Comparison of ENCODE assay signal across 25 cellular contexts in genomic region chr11:99682646-99683045, GRCh38.
"Had no signal": no experiment of that assay in that cellular context is flagged by ENCODE, and none has a peak within 500 bp of the region (broad histone marks: within the 10 kb centered on the region; RNA-seq: fewer than 3 reads in every experiment).

No MANE protein-coding gene starts in this region.

- DNase-seq: activated B cell treated with CpG ODN at 0.5 μM for 24 hours; activated CD4-positive, alpha-beta T cell treated with anti-CD3 and anti-CD28 coated beads for 36 hours; activated effector memory CD4-positive, alpha-beta T cell treated with anti-CD3 and anti-CD28 coated beads, Interleukin-2, amount 50 U/mL, for 16 hours; activated naive CD4-positive, alpha-beta T cell treated with anti-CD3 and anti-CD28 coated beads for 36 hours; activated naive CD8-positive, alpha-beta T cell treated with anti-CD3 and anti-CD28 coated beads for 36 hours; adrenal gland; aorta; body of pancreas; dermis blood vessel endothelial cell; effector CD4-positive, alpha-beta T cell; esophagus squamous epithelium; foreskin melanocyte; left lung; mesendoderm; stimulated activated CD4-positive, alpha-beta T cell treated with anti-CD3 and anti-CD28 coated beads, Interleukin-15, amount 100 ng/mL, for 24 hours; stimulated activated CD4-positive, alpha-beta T cell treated with anti-CD3 and anti-CD28 coated beads, Interleukin-2, amount 100 ng/mL, for 24 hours; stimulated activated naive B cell treated with anti-CD40 and anti-IgM and Interleukin-4, amounts not matched to agents 10 μg/mL and 1 μg/mL and 100 μg/mL, for 72 hours; T1000; tibial artery; upper lobe of right lung had no signal

- H3K27ac Mint-ChIP-seq: activated B cell treated with CpG ODN at 0.5 μM for 24 hours; activated CD4-positive, alpha-beta T cell treated with anti-CD3 and anti-CD28 coated beads for 36 hours; activated naive CD4-positive, alpha-beta T cell treated with anti-CD3 and anti-CD28 coated beads for 36 hours; activated naive CD8-positive, alpha-beta T cell treated with anti-CD3 and anti-CD28 coated beads for 36 hours; natural killer cell treated with Interleukin-12 subunit alpha and Interleukin-12 subunit beta and Interleukin-15 and Interleukin-18, amount 100 ng/mL, for 72 hours; stimulated activated naive B cell treated with anti-CD40 and anti-IgM and Interleukin-4, amounts not matched to agents 10 μg/mL and 1 μg/mL and 100 μg/mL, for 72 hours had no signal

- H3K4me1 ChIP-seq: esophagus squamous epithelium, left lung, right atrium auricular region, suprapubic skin, tibial artery, upper lobe of right lung had no signal

- H3K27me3 ChIP-seq: adrenal gland, body of pancreas, esophagus squamous epithelium, left lung, right atrium auricular region, suprapubic skin, tibial artery, upper lobe of right lung had no signal

- H3K36me3 Mint-ChIP-seq: activated naive CD8-positive, alpha-beta T cell treated with anti-CD3 and anti-CD28 coated beads for 36 hours; natural killer cell treated with Interleukin-12 subunit alpha and Interleukin-12 subunit beta and Interleukin-15 and Interleukin-18, amount 100 ng/mL, for 72 hours; stimulated activated naive B cell treated with anti-CD40 and anti-IgM and Interleukin-4, amounts not matched to agents 10 μg/mL and 1 μg/mL and 100 μg/mL, for 72 hours had no signal

- H3K4me3 ChIP-seq: adrenal gland, body of pancreas, esophagus squamous epithelium, left lung, lung, right atrium auricular region, suprapubic skin, tibial artery, upper lobe of right lung had no signal

- H3K27ac ChIP-seq: adrenal gland, body of pancreas, epithelial cell of prostate, esophagus squamous epithelium, left lung, right atrium auricular region, suprapubic skin, tibial artery, upper lobe of right lung had no signal

- H3K27me3 Mint-ChIP-seq: activated B cell treated with CpG ODN at 0.5 μM for 24 hours; activated CD4-positive, alpha-beta T cell treated with anti-CD3 and anti-CD28 coated beads for 36 hours; activated naive CD8-positive, alpha-beta T cell treated with anti-CD3 and anti-CD28 coated beads for 36 hours; natural killer cell treated with Interleukin-12 subunit alpha and Interleukin-12 subunit beta and Interleukin-15 and Interleukin-18, amount 100 ng/mL, for 72 hours; stimulated activated naive B cell treated with anti-CD40 and anti-IgM and Interleukin-4, amounts not matched to agents 10 μg/mL and 1 μg/mL and 100 μg/mL, for 72 hours had no signal

- H3K4me3 Mint-ChIP-seq: activated B cell treated with CpG ODN at 0.5 μM for 24 hours; activated CD4-positive, alpha-beta T cell treated with anti-CD3 and anti-CD28 coated beads for 36 hours; activated naive CD4-positive, alpha-beta T cell treated with anti-CD3 and anti-CD28 coated beads for 36 hours; activated naive CD8-positive, alpha-beta T cell treated with anti-CD3 and anti-CD28 coated beads for 36 hours; natural killer cell treated with Interleukin-12 subunit alpha and Interleukin-12 subunit beta and Interleukin-15 and Interleukin-18, amount 100 ng/mL, for 72 hours; stimulated activated naive B cell treated with anti-CD40 and anti-IgM and Interleukin-4, amounts not matched to agents 10 μg/mL and 1 μg/mL and 100 μg/mL, for 72 hours had no signal

- H3K4me1 Mint-ChIP-seq: activated B cell treated with CpG ODN at 0.5 μM for 24 hours; activated CD4-positive, alpha-beta T cell treated with anti-CD3 and anti-CD28 coated beads for 36 hours; activated naive CD8-positive, alpha-beta T cell treated with anti-CD3 and anti-CD28 coated beads for 36 hours; stimulated activated naive B cell treated with anti-CD40 and anti-IgM and Interleukin-4, amounts not matched to agents 10 μg/mL and 1 μg/mL and 100 μg/mL, for 72 hours had no signal

- ATAC-seq: activated CD4-positive, alpha-beta T cell treated with anti-CD3 and anti-CD28 coated beads for 36 hours; body of pancreas; left lung; natural killer cell treated with Interleukin-12 subunit alpha and Interleukin-12 subunit beta and Interleukin-15 and Interleukin-18, amount 100 ng/mL, for 72 hours; stimulated activated naive B cell treated with anti-CD40 and anti-IgM and Interleukin-4, amounts not matched to agents 10 μg/mL and 1 μg/mL and 100 μg/mL, for 72 hours; upper lobe of right lung had no signal

- H3K36me3 ChIP-seq: adrenal gland, esophagus squamous epithelium, left lung, right atrium auricular region, suprapubic skin, tibial artery, upper lobe of right lung had no signal
